ENCODE assay signal across 25 cellular contexts in genomic region chr19:58056861-58057260, GRCh38. TPM values are rescaled to one million over a fixed set of nuclear protein-coding genes. Genes with fewer than 3 reads are reported as not detected.
DNase-seq lines count a peak whose midpoint lies in the region; FAIRE-seq and TF ChIP-seq lines count a peak whose summit lies in the region.
"Had no signal": no experiment of that assay in that cellular context is flagged by ENCODE, and none has a peak within 500 bp of the region (broad histone marks: within the 10 kb centered on the region; RNA-seq: fewer than 3 reads in every experiment).

No MANE protein-coding gene starts in this region.

- H4K20me1 ChIP-seq in H1 (replicated peaks in 1 of 2; ENCODE audit: control insufficient read depth in 1 of 2, insufficient read depth in 2 of 2, low read length in 2 of 2) (no peaks in the 10 kb centered on the region), osteoblast (ENCODE audit: insufficient read depth, low read length) (no peaks in the 10 kb centered on the region)
- H4K20me1 ChIP-seq: BLaER1 treated with 17β-estradiol and CSF1 and Interleukin-3, amounts not matched to agents 10 nM and 100 nM had no signal

- TF ChIP-seq POLR2A in H1 (IDR thresholded peaks at IDR 0.05; ENCODE audit: control extremely low read depth in 1 of 2, low read depth in 2 of 2, low read length in 2 of 2), result no peak

- H3K27ac Mint-ChIP-seq in neural crest cell (ENCODE audit: unreplicated experiment), result no peak overlapping the region
- H3K27ac Mint-ChIP-seq: B cell; CD4-positive, alpha-beta T cell; CD8-positive, alpha-beta T cell had no signal

- H3K27ac ChIP-seq in H1 (ENCODE audit: low read depth, low read length), result no peak overlapping the region
- H3K27ac ChIP-seq in osteoblast (ENCODE audit: low read depth, low read length), result no peak overlapping the region
- H3K27ac ChIP-seq: 22Rv1; A549; BLaER1 treated with 17β-estradiol and CSF1 and Interleukin-3, amounts not matched to agents 10 nM and 100 nM; C4-2B had no signal

- CTCF ChIA-PET in H1 (lab: Charles Lee; ENCODE audit: partially characterized antibody), result interaction anchor here (0.8 to 6.8 kb wide), 4 partner anchors 11 to 35 kb away, joined by 3 to 113 read pairs (median 26); no protein-coding TSS in a partner anchor

- H3K56ac ChIP-seq in H1 (replicated peaks; ENCODE audit: insufficient read length, low read depth, low read length), result no peak overlapping the region

- no peak overlapping the region for H3K9ac ChIP-seq in H1 (replicated peaks in 1 of 4; ENCODE audit: extremely low read depth in 1 of 4, low read depth in 3 of 4, low read length in 3 of 4)
- H3K9ac ChIP-seq: BLaER1 treated with 17β-estradiol and CSF1 and Interleukin-3, amounts not matched to agents 10 nM and 100 nM had no signal

- peaks cover 0 to 3% (median 0%) of the 10 kb centered on the region in 4 experiments; a peak in 1 of 8 replicates for H3K36me3 ChIP-seq in H1 (ENCODE audit: control insufficient read depth in 2 of 4, insufficient read depth in 4 of 4, low read length in 3 of 4)
- no peaks in the 10 kb centered on the region for H3K36me3 ChIP-seq in osteoblast (ENCODE audit: insufficient read depth, low read length)

- H3K79me2 ChIP-seq in H1 (ENCODE audit: control insufficient read depth in 1 of 2, insufficient read depth in 2 of 2, low read length in 2 of 2), result no peaks in the 10 kb centered on the region
- H3K79me2 ChIP-seq in osteoblast (ENCODE audit: insufficient read depth, low read length), result no peaks in the 10 kb centered on the region

- H3K4me2 ChIP-seq in H1 (ENCODE audit: insufficient read depth in 1 of 2, low read depth in 2 of 2, low read length in 2 of 2), result no peak overlapping the region
- no peak overlapping the region for H3K4me2 ChIP-seq in osteoblast (ENCODE audit: insufficient read depth, low read length)
- H3K4me2 ChIP-seq: A549; BLaER1 treated with 17β-estradiol and CSF1 and Interleukin-3, amounts not matched to agents 10 nM and 100 nM had no signal

- H3K79me1 ChIP-seq in H1 (ENCODE audit: low read depth, low read length), result no peaks in the 10 kb centered on the region

- H3K27me3 ChIP-seq in H1 (replicated peaks in 1 of 4; ENCODE audit: control insufficient read depth in 3 of 4, extremely low read depth in 1 of 4, insufficient read depth in 3 of 4, low read length in 3 of 4) (no peaks in the 10 kb centered on the region), osteoblast (ENCODE audit: insufficient read depth, low read length) (no peaks in the 10 kb centered on the region)

- H3K4ac ChIP-seq in H1 (replicated peaks; ENCODE audit: insufficient read length, low read depth, low read length), result no peak overlapping the region

- peaks cover 7% of the 10 kb centered on the region for H3K4me1 Mint-ChIP-seq in neural crest cell

- H3K23ac ChIP-seq in H1 (ENCODE audit: insufficient read length), result no peak overlapping the region

- no peak overlapping the region for H3K14ac ChIP-seq in H1 (ENCODE audit: insufficient read length)

- peak; percentile 10 for DNase-seq in GM10266 (ENCODE audit: extremely low spot score)
- no peak for DNase-seq in H1 (ENCODE audit: low read depth in 1 of 2, low spot score in 2 of 2)
- no peak for DNase-seq in neural crest cell (ENCODE audit: low read depth, low spot score)
- DNase-seq in osteoblast (ENCODE audit: insufficient read length, low spot score, missing footprints), result peak; percentile 65
- DNase-seq in mucosa of gallbladder (ENCODE audit: low spot score), result no peak
- DNase-seq in activated T-cell treated with anti-CD3 and anti-CD28 coated beads for 4 hours, result no peak
- DNase-seq in activated CD4-positive, alpha-beta T cell treated with anti-CD3 and anti-CD28 coated beads for 4 hours, result no peak
- DNase-seq: AML-193; Caco-2; Calu3; CD4-positive, alpha-beta T cell; CD8-positive, alpha-beta T cell; DMS79 treated with DMSO at 0.1 percent for 48 hours; GF-D8 had no signal

- H2BK120ac ChIP-seq in H1 (replicated peaks; ENCODE audit: low read depth, low read length), result no peak overlapping the region

- peak overlapping the region; percentile 37; the same call in 1 of the 2 replicates for H4K8ac ChIP-seq in H1 (ENCODE audit: extremely low read depth, insufficient read depth, low read length)

- no peak overlapping the region for H4K91ac ChIP-seq in H1 (replicated peaks; ENCODE audit: insufficient read length, low read length)

- peaks cover 15 to 35% of the 10 kb centered on the region in 2 experiments for H3K9me3 ChIP-seq in H1 (ENCODE audit: insufficient read depth in 2 of 2, low read depth in 1 of 2, low read length in 1 of 2)
- no peaks in the 10 kb centered on the region for H3K9me3 ChIP-seq in osteoblast (ENCODE audit: low read depth, low read length)

- H2BK12ac ChIP-seq in H1 (ENCODE audit: low read depth, low read length), result no peak overlapping the region

- no peaks in the 10 kb centered on the region for H3K27me3 Mint-ChIP-seq in neural crest cell (ENCODE audit: low read depth)

- H2BK20ac ChIP-seq in H1 (ENCODE audit: low read length), result no peak overlapping the region

- no peak for FAIRE-seq in H1 (lab: Jason Lieb, UNC)
- FAIRE-seq: A549, D721Med, G401.6, GM12878, GM12892, GM19239 had no signal

- H4K5ac ChIP-seq in H1 (ENCODE audit: insufficient read length, low read depth, low read length), result no peak overlapping the region

- peaks cover 20% of the 10 kb centered on the region for H3K36me3 Mint-ChIP-seq in neural crest cell (ENCODE audit: low read depth)

- no peak for TF ChIP-seq EP300 in H1 (IDR thresholded peaks at IDR 0.05; ENCODE audit: borderline replicate concordance in 1 of 2, low read depth in 2 of 2, low read length in 2 of 2)

- H3K18ac ChIP-seq in H1 (ENCODE audit: extremely low read depth, low read length), result no peak overlapping the region

- H2BK15ac ChIP-seq in H1 (ENCODE audit: low read length), result peak overlapping the region; percentile 10; the same call in 1 of the 2 replicates

- H2AFZ ChIP-seq in H1 (ENCODE audit: low read length) (no peak overlapping the region), osteoblast (ENCODE audit: low read length) (no peak overlapping the region)

- WGBS in H1 (ENCODE audit: extremely low coverage in 1 of 2, insufficient coverage in 1 of 2, insufficient read length in 1 of 2, insufficient replicate concordance in 2 of 2, low coverage in 1 of 2, low lambda C conversion rate in 2 of 2, missing lambda C conversion rate in 1 of 2), 2 experiments, result 90% methylated on average over 8 of the region's 8 CpGs; no CpG with 5 or more reads in 1 of the 2 experiments

- peaks cover 13% of the 10 kb centered on the region for H3K9me3 Mint-ChIP-seq in neural crest cell

- no peak for TF ChIP-seq RAD21 in H1 (IDR thresholded peaks at IDR 0.05 in 1 of 2, conservative IDR thresholded peaks at IDR 0.05 in 1 of 2; ENCODE audit: low read depth in 2 of 2, low read length in 2 of 2)

- H3K23me2 ChIP-seq in H1 (ENCODE audit: low read depth, low read length), result peaks cover 3% of the 10 kb centered on the region; the same call in 1 of the 2 replicates

- POLR2A ChIA-PET in H1 (lab: Charles Lee; ENCODE audit: partially characterized antibody), result interaction anchor here (0.7 to 4.4 kb wide), 11 partner anchors 10 to 172 kb away, joined by 3 to 45 read pairs (median 23); partner anchors contain the start of genes ZNF544, ZNF606 and ZSCAN18

- H3K4me1 ChIP-seq in H1 (replicated peaks in 1 of 4; ENCODE audit: control insufficient read depth in 3 of 4, insufficient read depth in 4 of 4, low read length in 3 of 4) (peaks cover 5 to 21% (median 14%) of the 10 kb centered on the region in 4 experiments), osteoblast (ENCODE audit: insufficient read depth, low read length) (peaks cover 6% of the 10 kb centered on the region)
- H3K4me1 ChIP-seq: A549, Caco-2 had no signal

- H2BK5ac ChIP-seq in H1 (ENCODE audit: low read depth, low read length), result no peak overlapping the region

- no peak for TF ChIP-seq CTCF in GM10266 (IDR thresholded peaks at IDR 0.05; ENCODE audit: control insufficient read depth, insufficient read depth, low read depth, missing control alignments)
- TF ChIP-seq CTCF in H1 (IDR thresholded peaks at IDR 0.05; ENCODE audit: control extremely low read depth in 1 of 3, insufficient read depth in 1 of 3, low read depth in 1 of 3, low read length in 3 of 3), result no peak
- TF ChIP-seq CTCF in neural crest cell (conservative IDR thresholded peaks at IDR 0.05), result no peak
- TF ChIP-seq CTCF in osteoblast (IDR thresholded peaks at IDR 0.05; ENCODE audit: extremely low read depth, low read depth, low read length), result no peak

- H2AK5ac ChIP-seq in H1 (ENCODE audit: low read depth, low read length), result no peak overlapping the region

- H3K4me3 ChIP-seq in H1 (ENCODE audit: extremely low read depth in 1 of 4, insufficient read depth in 2 of 4, low read depth in 3 of 4, low read length in 4 of 4), result no peak overlapping the region
- no peak overlapping the region for H3K4me3 ChIP-seq in osteoblast (ENCODE audit: insufficient read depth, low read length)
- H3K4me3 ChIP-seq: A549; BLaER1 treated with 17β-estradiol and CSF1 and Interleukin-3, amounts not matched to agents 10 nM and 100 nM; GM12878 had no signal

- H3K4me3 Mint-ChIP-seq in neural crest cell, result peak overlapping the region; percentile 57
- H3K4me3 Mint-ChIP-seq: CD4-positive, alpha-beta T cell had no signal

RNA-seq across cellular contexts. Expression of gene ZNF135, which starts 2.2 kb away (rescaled TPM):
- 5.2 and 5.3 TPM in 2 replicates for total RNA-seq in H1 (2021; fragmentation: NEBNext Ultra II Directional; extraction: Animal tissue kit (Norgen Biotek cat#: 25700))
- polyA plus RNA-seq in H1 (2011; rRNA removed), result 6.9 and 7.9 TPM in 2 replicates
- 9.2 TPM for polyA plus RNA-seq in H1 (2011; cell fraction: cytosol; rRNA removed)
- polyA plus RNA-seq in H1 (2011; cell fraction: nucleus; rRNA removed), result 26.8 TPM
- polyA plus RNA-seq in H1 (2012, experiment 1 of 2), result 5.1 to 6.2 TPM (median 5.3 TPM) in 4 replicates
- polyA plus RNA-seq in H1 (2012, experiment 2 of 2), result 0.51 TPM
- polyA plus RNA-seq in H1 (2013, experiment 1 of 2), result 4.7 TPM
- polyA plus RNA-seq in H1 (2013, experiment 2 of 2), result 4.2 TPM
- polyA minus RNA-seq in H1 (2011; rRNA and poly(A)+ RNA removed), result 17.9 and 23.2 TPM in 2 replicates
- polyA minus RNA-seq in H1 (2011; cell fraction: cytosol; rRNA and poly(A)+ RNA removed), result 7.2 TPM
- polyA minus RNA-seq in H1 (2011; cell fraction: nucleus; rRNA and poly(A)+ RNA removed), result 19.7 TPM
- 6.0 and 6.3 TPM in 2 replicates for total RNA-seq in neural crest cell
- 6.5 and 8.3 TPM in 2 replicates for total RNA-seq in osteoblast
- 11.1 TPM for total RNA-seq in mucosa of gallbladder
- total RNA-seq: A172, Caco-2, Calu3, GM12878 had no signal
- polyA plus RNA-seq: A549 had no signal

RNA-seq across cellular contexts. Expression of gene ZSCAN1, which starts 23.0 kb away (rescaled TPM):
- 0.69 and 1.2 TPM in 2 replicates for total RNA-seq in H1 (2021; fragmentation: NEBNext Ultra II Directional; extraction: Animal tissue kit (Norgen Biotek cat#: 25700))
- 4.3 and 6.4 TPM in 2 replicates for polyA plus RNA-seq in H1 (2011; rRNA removed)
- polyA plus RNA-seq in H1 (2011; cell fraction: cytosol; rRNA removed), result 3.3 TPM
- 5.8 TPM for polyA plus RNA-seq in H1 (2011; cell fraction: nucleus; rRNA removed)
- 1.4 to 3.3 TPM (median 1.8 TPM) in 4 replicates for polyA plus RNA-seq in H1 (2012, experiment 1 of 2)
- polyA plus RNA-seq in H1 (2012, experiment 2 of 2), result 1.4 TPM
- polyA plus RNA-seq in H1 (2013, experiment 1 of 2), result 2.5 TPM
- polyA plus RNA-seq in H1 (2013, experiment 2 of 2), result 1.8 TPM
- polyA minus RNA-seq in H1 (2011; rRNA and poly(A)+ RNA removed), result not detected in 2 replicates
- polyA minus RNA-seq in H1 (2011; cell fraction: cytosol; rRNA and poly(A)+ RNA removed), result not detected
- polyA minus RNA-seq in H1 (2011; cell fraction: nucleus; rRNA and poly(A)+ RNA removed), result 1.7 TPM
- total RNA-seq in neural crest cell (7.1 and 7.6 TPM in 2 replicates), osteoblast (0.36 TPM in 1 of 2 replicates, not detected in the other), mucosa of gallbladder (1.3 TPM)
- total RNA-seq: A172; B cell; Caco-2; Calu3; CD4-positive, alpha-beta T cell; CD8-positive, alpha-beta T cell; GM12878 had no signal
- polyA plus RNA-seq: A549, GM12878 had no signal

RNA-seq across cellular contexts. Expression of gene ZSCAN18, which starts 41.2 kb away (rescaled TPM):
- total RNA-seq in H1 (2021; fragmentation: NEBNext Ultra II Directional; extraction: Animal tissue kit (Norgen Biotek cat#: 25700)), result 37.0 and 37.6 TPM in 2 replicates
- 41.4 and 64.7 TPM in 2 replicates for polyA plus RNA-seq in H1 (2011; rRNA removed)
- 58.3 TPM for polyA plus RNA-seq in H1 (2011; cell fraction: cytosol; rRNA removed)
- polyA plus RNA-seq in H1 (2011; cell fraction: nucleus; rRNA removed), result 111 TPM
- polyA plus RNA-seq in H1 (2012, experiment 1 of 2), result 41.5 to 51.6 TPM (median 46.0 TPM) in 4 replicates
- 31.0 TPM for polyA plus RNA-seq in H1 (2012, experiment 2 of 2)
- 29.8 TPM for polyA plus RNA-seq in H1 (2013, experiment 1 of 2)
- 27.0 TPM for polyA plus RNA-seq in H1 (2013, experiment 2 of 2)
- 18.1 and 18.4 TPM in 2 replicates for polyA minus RNA-seq in H1 (2011; rRNA and poly(A)+ RNA removed)
- polyA minus RNA-seq in H1 (2011; cell fraction: cytosol; rRNA and poly(A)+ RNA removed), result 29.7 TPM
- polyA minus RNA-seq in H1 (2011; cell fraction: nucleus; rRNA and poly(A)+ RNA removed), result 44.2 TPM
- total RNA-seq in neural crest cell (56.6 and 58.8 TPM in 2 replicates), osteoblast (49.8 and 60.4 TPM in 2 replicates), mucosa of gallbladder (111 TPM)
- total RNA-seq: Caco-2 had no signal

RNA-seq across cellular contexts. Expression of gene ZNF606, which starts 54.2 kb away (rescaled TPM):
- 17.5 and 19.3 TPM in 2 replicates for total RNA-seq in H1 (2021; fragmentation: NEBNext Ultra II Directional; extraction: Animal tissue kit (Norgen Biotek cat#: 25700))
- polyA plus RNA-seq in H1 (2011; rRNA removed), result 5.2 and 10.2 TPM in 2 replicates
- 12.7 TPM for polyA plus RNA-seq in H1 (2011; cell fraction: cytosol; rRNA removed)
- 14.1 TPM for polyA plus RNA-seq in H1 (2011; cell fraction: nucleus; rRNA removed)
- polyA plus RNA-seq in H1 (2012, experiment 1 of 2), result 8.0 to 10.7 TPM (median 8.2 TPM) in 4 replicates
- 1.0 TPM for polyA plus RNA-seq in H1 (2012, experiment 2 of 2)
- 12.1 TPM for polyA plus RNA-seq in H1 (2013, experiment 1 of 2)
- polyA plus RNA-seq in H1 (2013, experiment 2 of 2), result 10.8 TPM
- 11.3 and 11.9 TPM in 2 replicates for polyA minus RNA-seq in H1 (2011; rRNA and poly(A)+ RNA removed)
- 18.1 TPM for polyA minus RNA-seq in H1 (2011; cell fraction: cytosol; rRNA and poly(A)+ RNA removed)
- 35.9 TPM for polyA minus RNA-seq in H1 (2011; cell fraction: nucleus; rRNA and poly(A)+ RNA removed)
- total RNA-seq in neural crest cell, result 38.1 and 41.5 TPM in 2 replicates
- 16.3 and 17.4 TPM in 2 replicates for total RNA-seq in osteoblast
- 23.3 TPM for total RNA-seq in mucosa of gallbladder
- total RNA-seq: A172 had no signal

Comparison
In these comparisons a context has a peak if more than half of its experiments do, and no peak if none do; other contexts are left out.
1. DNase-seq: peak in GM10266 (single experiment) and osteoblast (single experiment); none in H1 (0 of 2), neural crest cell (single experiment), mucosa of gallbladder (single experiment), activated T-cell treated with anti-CD3 and anti-CD28 coated beads for 4 hours (single experiment) and activated CD4-positive, alpha-beta T cell treated with anti-CD3 and anti-CD28 coated beads for 4 hours (0 of 2).